ENCODE assay signal across 9 cellular contexts in genomic region chr13:40116008-40116407, GRCh38.
DNase-seq lines count a peak whose midpoint lies in the region; ATAC-seq and TF ChIP-seq lines count a peak whose summit lies in the region.
"Had no signal": no experiment of that assay in that cellular context is flagged by ENCODE, and none has a peak within 500 bp of the region (broad histone marks: within the 10 kb centered on the region; RNA-seq: fewer than 3 reads in every experiment).

No MANE protein-coding gene starts in this region.

- H3K4me1 Mint-ChIP-seq in chondrocyte (ENCODE audit: low read depth) (peaks cover 47% of the 10 kb centered on the region), memory B cell (peaks cover 10% of the 10 kb centered on the region)

- in situ Hi-C loops in SK-MEL-5 (cut with HindIII; ENCODE audit: low pct_unique_long_range_greater_than_20kb, low sequenced_read_pairs), result no loop called here

- no peaks in the 10 kb centered on the region for H3K27me3 Mint-ChIP-seq in chondrocyte (ENCODE audit: low read depth)
- no peaks in the 10 kb centered on the region for H3K27me3 Mint-ChIP-seq in memory B cell
- H3K27me3 Mint-ChIP-seq: naive B cell had no signal

- peaks cover 8% of the 10 kb centered on the region for H3K9me3 Mint-ChIP-seq in chondrocyte (ENCODE audit: low read depth)
- peaks cover 2% of the 10 kb centered on the region for H3K9me3 Mint-ChIP-seq in memory B cell

- ATAC-seq in HG02588 (IDR thresholded peaks at IDR 0.05; ENCODE audit: unreplicated experiment) (peak; percentile 91), memory B cell (ENCODE audit: low read depth) (peak; percentile 81), HG02623 (IDR thresholded peaks at IDR 0.05; ENCODE audit: unreplicated experiment) (no peak)

- DNase-seq in ELF-1 (ENCODE audit: low read depth, low spot score) (peak; percentile 39), SK-MEL-5 (ENCODE audit: low read depth, low spot score) (peak; percentile 96), chondrocyte (ENCODE audit: low spot score) (no peak), memory B cell (ENCODE audit: low spot score in 2 of 2) (no peak), NCI-H226 (no peak), NCI-H1417 treated with DMSO at 0.1 percent for 48 hours (lab: John Stamatoyannopoulos, UW) (no peak)
- DNase-seq: naive B cell had no signal

- H3K36me3 Mint-ChIP-seq in chondrocyte (ENCODE audit: low read depth), result no peaks in the 10 kb centered on the region
- H3K36me3 Mint-ChIP-seq in memory B cell, result no peaks in the 10 kb centered on the region
- H3K36me3 Mint-ChIP-seq: naive B cell had no signal

- no peak for TF ChIP-seq CTCF in chondrocyte (IDR thresholded peaks at IDR 0.05)

- H3K4me3 Mint-ChIP-seq in chondrocyte (ENCODE audit: unreplicated experiment) (no peak overlapping the region), memory B cell (no peak overlapping the region)
- H3K4me3 Mint-ChIP-seq: naive B cell had no signal

- H3K27ac Mint-ChIP-seq in chondrocyte (ENCODE audit: unreplicated experiment) (peak overlapping the region; percentile 52), memory B cell (no peak overlapping the region)

Comparison
In these comparisons a context has a peak if more than half of its experiments do, and no peak if none do; other contexts are left out.
1. DNase-seq: peak in ELF-1 (single experiment) and SK-MEL-5 (single experiment); none in chondrocyte (single experiment), memory B cell (0 of 2), NCI-H226 (single experiment) and NCI-H1417 treated with DMSO at 0.1 percent for 48 hours (single experiment).